23 cellular contexts compared by ENCODE assay signal in genomic region chr10:80737209-80737608, GRCh38.
"Had no signal": no experiment of that assay in that cellular context is flagged by ENCODE, and none has a peak within 500 bp of the region (broad histone marks: within the 10 kb centered on the region; RNA-seq: fewer than 3 reads in every experiment).

No MANE protein-coding gene starts in this region.

- H3K4me1 ChIP-seq: foreskin keratinocyte, left ventricle myocardium inferior, lower lobe of right lung, pancreas, prostate gland, right lobe of liver, testis, tibial nerve, upper lobe of right lung, vagina had no signal

- H3K36me3 ChIP-seq: left ventricle myocardium inferior, lower lobe of right lung, pancreas, prostate gland, right lobe of liver, tibial nerve, upper lobe of right lung, vagina had no signal

- H3K27me3 ChIP-seq: foreskin keratinocyte, pancreas, right lobe of liver, testis, tibial nerve, upper lobe of right lung, vagina had no signal

- H3K4me3 Mint-ChIP-seq: effector memory CD8-positive, alpha-beta T cell; immature natural killer cell; memory B cell; natural killer cell treated with Interleukin-12 subunit alpha and Interleukin-12 subunit beta and Interleukin-15 and Interleukin-18, amount 100 ng/mL, for 72 hours; stimulated activated naive B cell treated with anti-CD40 and anti-IgM and Interleukin-4, amounts not matched to agents 10 μg/mL and 1 μg/mL and 100 μg/mL, for 72 hours; stimulated activated naive CD8-positive, alpha-beta T cell treated with anti-CD3 and anti-CD28 coated beads, Interleukin-15, amount 100 ng/mL, for 72 hours had no signal

- DNase-seq: effector memory CD8-positive, alpha-beta T cell; foreskin keratinocyte; immature natural killer cell; kidney; left cardiac atrium; left ventricle myocardium inferior; lower lobe of right lung; midbrain; occipital lobe; pancreas; retina; right lobe of liver; stimulated activated CD4-positive, alpha-beta T cell treated with anti-CD3 and anti-CD28 coated beads, Interleukin-2, amount 100 ng/mL, for 24 hours; stimulated activated CD4-positive, alpha-beta T cell treated with anti-CD3 and anti-CD28 coated beads, Interleukin-4, amount 100 ng/mL, for 4 hours; stimulated activated naive B cell treated with anti-CD40 and anti-IgM and Interleukin-4, amounts not matched to agents 10 μg/mL and 1 μg/mL and 100 μg/mL, for 72 hours; stimulated activated naive CD8-positive, alpha-beta T cell treated with anti-CD3 and anti-CD28 coated beads, Interleukin-15, amount 100 ng/mL, for 72 hours; testis; upper lobe of right lung had no signal

- H3K36me3 Mint-ChIP-seq: immature natural killer cell; memory B cell; natural killer cell treated with Interleukin-12 subunit alpha and Interleukin-12 subunit beta and Interleukin-15 and Interleukin-18, amount 100 ng/mL, for 72 hours; stimulated activated naive B cell treated with anti-CD40 and anti-IgM and Interleukin-4, amounts not matched to agents 10 μg/mL and 1 μg/mL and 100 μg/mL, for 72 hours had no signal

- H3K27ac ChIP-seq: foreskin keratinocyte, left ventricle myocardium inferior, lower lobe of right lung, pancreas, prostate gland, right lobe of liver, testis, tibial nerve, upper lobe of right lung, vagina had no signal

- H3K9me3 ChIP-seq: left ventricle myocardium inferior, lower lobe of right lung, pancreas, prostate gland, right lobe of liver, testis, tibial nerve, upper lobe of right lung, vagina had no signal

- H3K9me3 Mint-ChIP-seq: immature natural killer cell; memory B cell; natural killer cell treated with Interleukin-12 subunit alpha and Interleukin-12 subunit beta and Interleukin-15 and Interleukin-18, amount 100 ng/mL, for 72 hours; stimulated activated naive B cell treated with anti-CD40 and anti-IgM and Interleukin-4, amounts not matched to agents 10 μg/mL and 1 μg/mL and 100 μg/mL, for 72 hours; stimulated activated naive CD8-positive, alpha-beta T cell treated with anti-CD3 and anti-CD28 coated beads, Interleukin-15, amount 100 ng/mL, for 72 hours had no signal

- H3K27ac Mint-ChIP-seq: effector memory CD8-positive, alpha-beta T cell; immature natural killer cell; memory B cell; natural killer cell treated with Interleukin-12 subunit alpha and Interleukin-12 subunit beta and Interleukin-15 and Interleukin-18, amount 100 ng/mL, for 72 hours; stimulated activated naive B cell treated with anti-CD40 and anti-IgM and Interleukin-4, amounts not matched to agents 10 μg/mL and 1 μg/mL and 100 μg/mL, for 72 hours; stimulated activated naive CD8-positive, alpha-beta T cell treated with anti-CD3 and anti-CD28 coated beads, Interleukin-15, amount 100 ng/mL, for 72 hours had no signal

- H3K4me3 ChIP-seq: left ventricle myocardium inferior, lower lobe of right lung, pancreas, prostate gland, right lobe of liver, testis, tibial nerve, upper lobe of right lung, vagina had no signal

- H3K4me1 Mint-ChIP-seq: immature natural killer cell; memory B cell; stimulated activated naive B cell treated with anti-CD40 and anti-IgM and Interleukin-4, amounts not matched to agents 10 μg/mL and 1 μg/mL and 100 μg/mL, for 72 hours; stimulated activated naive CD8-positive, alpha-beta T cell treated with anti-CD3 and anti-CD28 coated beads, Interleukin-15, amount 100 ng/mL, for 72 hours had no signal

- ATAC-seq: effector memory CD8-positive, alpha-beta T cell; foreskin keratinocyte; left cardiac atrium; lower lobe of right lung; natural killer cell treated with Interleukin-12 subunit alpha and Interleukin-12 subunit beta and Interleukin-15 and Interleukin-18, amount 100 ng/mL, for 72 hours; pancreas; right lobe of liver; stimulated activated naive B cell treated with anti-CD40 and anti-IgM and Interleukin-4, amounts not matched to agents 10 μg/mL and 1 μg/mL and 100 μg/mL, for 72 hours; stimulated activated naive CD8-positive, alpha-beta T cell treated with anti-CD3 and anti-CD28 coated beads, Interleukin-15, amount 100 ng/mL, for 72 hours; upper lobe of right lung had no signal
